Comparison of ENCODE assay signal across 24 cellular contexts in genomic region chr18:51921862-51922261, GRCh38.
"Had no signal": no experiment of that assay in that cellular context is flagged by ENCODE, and none has a peak within 500 bp of the region (broad histone marks: within the 10 kb centered on the region; RNA-seq: fewer than 3 reads in every experiment).

No MANE protein-coding gene starts in this region.

- H3K27me3 ChIP-seq: neural progenitor cell, ovary, spleen, stomach, thyroid gland, tibial nerve, upper lobe of left lung, vagina had no signal

- H3K9ac ChIP-seq: neural progenitor cell, parathyroid adenoma had no signal

- H3K9me3 ChIP-seq: ovary, psoas muscle, thoracic aorta, thyroid gland, vagina had no signal

- H3K36me3 ChIP-seq: neural progenitor cell, ovary, spleen, stomach, thoracic aorta, thyroid gland, tibial nerve, upper lobe of left lung, vagina had no signal

- DNase-seq: naive thymus-derived CD4-positive, alpha-beta T cell; natural killer cell; occipital lobe; ovary; posterior cingulate gyrus; psoas muscle; right cardiac atrium; spleen; stimulated activated CD4-positive, alpha-beta T cell treated with anti-CD3 and anti-CD28 coated beads, Interleukin-12 subunit alpha, Interleukin-12 subunit beta, amount 100 ng/mL, for 4 hours; stimulated activated CD4-positive, alpha-beta T cell treated with anti-CD3 and anti-CD28 coated beads, Interleukin-1b, Interleukin-23, amount 100 ng/mL, for 48 hours; stimulated activated CD4-positive, alpha-beta T cell treated with anti-CD3 and anti-CD28 coated beads, Interleukin-4, amount 100 ng/mL, for 1 hour; stimulated activated naive B cell treated with anti-CD40 and anti-IgM and Interleukin-4, amounts not matched to agents 10 μg/mL and 1 μg/mL and 100 μg/mL, for 72 hours; stimulated activated naive CD4-positive, alpha-beta T cell treated with Interleukin-2 at 50 U/mL for 16 hours; stomach; thyroid gland; trophoblast cell; upper lobe of left lung had no signal

- H3K27ac ChIP-seq: neural progenitor cell, ovary, parathyroid adenoma, psoas muscle, skin epidermis, spleen, stomach, thoracic aorta, thyroid gland, tibial nerve, upper lobe of left lung, vagina had no signal

- H3K4me3 ChIP-seq: neural progenitor cell, ovary, psoas muscle, skin epidermis, smooth muscle cell, spleen, stomach, thoracic aorta, thyroid gland, tibial nerve, upper lobe of left lung, vagina had no signal

- H3K4me1 ChIP-seq: neural progenitor cell, parathyroid adenoma, psoas muscle, spleen, stomach, thyroid gland, tibial nerve, upper lobe of left lung, vagina had no signal
